In the genomic region with DNA sequence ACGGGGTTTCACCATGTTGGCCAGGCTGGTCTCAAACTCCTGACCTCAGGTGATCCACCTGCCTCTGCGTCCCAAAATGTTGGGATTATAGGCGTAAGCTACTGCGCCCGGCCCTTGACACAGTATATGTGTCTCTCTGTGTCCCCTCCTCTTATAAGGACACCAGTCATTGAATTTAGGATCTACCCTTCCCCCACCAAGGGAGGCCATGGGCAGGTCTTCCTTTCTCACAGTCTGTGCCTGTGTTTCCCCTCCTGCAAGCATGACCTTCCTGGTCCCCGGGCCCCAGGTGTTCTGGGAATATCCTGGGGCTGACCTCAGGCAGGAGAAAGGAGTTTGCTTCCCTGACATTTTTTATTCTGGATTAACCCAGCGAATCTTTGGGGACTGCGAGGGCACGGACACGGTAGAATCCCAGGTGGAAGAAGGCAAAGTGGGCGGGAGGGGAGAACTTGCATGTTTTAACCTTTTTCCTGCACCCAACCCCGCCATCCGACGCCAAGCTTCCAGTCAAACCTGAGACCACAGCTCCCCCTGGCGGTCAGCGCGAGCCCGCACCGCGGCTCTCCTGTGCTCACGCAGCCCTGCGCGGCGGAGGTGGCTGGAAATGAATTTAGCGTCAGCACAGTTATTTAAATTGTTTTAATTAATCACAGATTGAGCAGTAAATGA, we compare ENCODE assay signal across 1 cellular context.
TF ChIP-seq lines count a peak whose summit lies in the region.

No MANE protein-coding gene starts in this region.

TF ChIP-seq in HepG2, 621 proteins besides CTCF, POLR2A, EP300 and RAD21 (continued from another document):
- TF ChIP-seq FOXA3 (CRISPR knock-in tag; IDR thresholded peaks at IDR 0.05) (no peak), KAT7 (CRISPR knock-in tag; IDR thresholded peaks at IDR 0.05; ENCODE audit: borderline replicate concordance) (no peak), NR1H2 (CRISPR knock-in tag; IDR thresholded peaks at IDR 0.05; ENCODE audit: borderline replicate concordance, low read depth) (no peak), SIX4 (CRISPR knock-in tag; IDR thresholded peaks at IDR 0.05) (no peak), ZNF260 (CRISPR knock-in tag; IDR thresholded peaks at IDR 0.05; ENCODE audit: borderline replicate concordance, low read depth) (no peak), PAWR (CRISPR knock-in tag; IDR thresholded peaks at IDR 0.05; ENCODE audit: borderline replicate concordance) (no peak), ZNF761 (CRISPR knock-in tag; conservative IDR thresholded peaks at IDR 0.05) (no peak), MIER2 (CRISPR knock-in tag; IDR thresholded peaks at IDR 0.05) (0 out of 2 replicates have a peak, but pooled peaks have one; percentile 51), SAFB2 (CRISPR knock-in tag; IDR thresholded peaks at IDR 0.05; ENCODE audit: borderline replicate concordance, low read depth) (no peak), ETV5 (CRISPR knock-in tag; IDR thresholded peaks at IDR 0.05; ENCODE audit: borderline replicate concordance) (no peak)
- TF ChIP-seq, protein P1, sequence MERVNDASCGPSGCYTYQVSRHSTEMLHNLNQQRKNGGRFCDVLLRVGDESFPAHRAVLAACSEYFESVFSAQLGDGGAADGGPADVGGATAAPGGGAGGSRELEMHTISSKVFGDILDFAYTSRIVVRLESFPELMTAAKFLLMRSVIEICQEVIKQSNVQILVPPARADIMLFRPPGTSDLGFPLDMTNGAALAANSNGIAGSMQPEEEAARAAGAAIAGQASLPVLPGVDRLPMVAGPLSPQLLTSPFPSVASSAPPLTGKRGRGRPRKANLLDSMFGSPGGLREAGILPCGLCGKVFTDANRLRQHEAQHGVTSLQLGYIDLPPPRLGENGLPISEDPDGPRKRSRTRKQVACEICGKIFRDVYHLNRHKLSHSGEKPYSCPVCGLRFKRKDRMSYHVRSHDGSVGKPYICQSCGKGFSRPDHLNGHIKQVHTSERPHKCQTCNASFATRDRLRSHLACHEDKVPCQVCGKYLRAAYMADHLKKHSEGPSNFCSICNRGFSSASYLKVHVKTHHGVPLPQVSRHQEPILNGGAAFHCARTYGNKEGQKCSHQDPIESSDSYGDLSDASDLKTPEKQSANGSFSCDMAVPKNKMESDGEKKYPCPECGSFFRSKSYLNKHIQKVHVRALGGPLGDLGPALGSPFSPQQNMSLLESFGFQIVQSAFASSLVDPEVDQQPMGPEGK (CRISPR knock-in tag; IDR thresholded peaks at IDR 0.05), result no peak
- TF ChIP-seq, protein P2, sequence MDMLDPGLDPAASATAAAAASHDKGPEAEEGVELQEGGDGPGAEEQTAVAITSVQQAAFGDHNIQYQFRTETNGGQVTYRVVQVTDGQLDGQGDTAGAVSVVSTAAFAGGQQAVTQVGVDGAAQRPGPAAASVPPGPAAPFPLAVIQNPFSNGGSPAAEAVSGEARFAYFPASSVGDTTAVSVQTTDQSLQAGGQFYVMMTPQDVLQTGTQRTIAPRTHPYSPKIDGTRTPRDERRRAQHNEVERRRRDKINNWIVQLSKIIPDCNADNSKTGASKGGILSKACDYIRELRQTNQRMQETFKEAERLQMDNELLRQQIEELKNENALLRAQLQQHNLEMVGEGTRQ (IDR thresholded peaks at IDR 0.05; ENCODE audit: low read depth, low read length), result no peak
- TF ChIP-seq, protein P2 (CRISPR knock-in tag; IDR thresholded peaks at IDR 0.05; ENCODE audit: borderline replicate concordance), result no peak
